ENCODE assay signal across 9 cellular contexts in genomic region chr17:77440571-77440981, GRCh38.
DNase-seq lines count a peak whose midpoint lies in the region; ATAC-seq and TF ChIP-seq lines count a peak whose summit lies in the region.
"Had no signal": no experiment of that assay in that cellular context is flagged by ENCODE, and none has a peak within 500 bp of the region (broad histone marks: within the 10 kb centered on the region; RNA-seq: fewer than 3 reads in every experiment).

No MANE protein-coding gene starts in this region.

- DNase-seq in NCI-H2107 treated with DMSO at 0.1 percent for 48 hours (lab: John Stamatoyannopoulos, UW; ENCODE audit: unreplicated experiment) (peak; percentile 45), NCI-H2107 (lab: John Stamatoyannopoulos, UW) (no peak), NT2/D1 (ENCODE audit: low read depth, low spot score) (no peak), endodermal cell (no peak), H7 (no peak), GM13977 (ENCODE audit: low spot score) (no peak)

- H3K27me3 Mint-ChIP-seq in endodermal cell (ENCODE audit: insufficient read depth): no peaks in the 10 kb centered on the region

- WGBS in endodermal cell (ENCODE audit: insufficient coverage in 1 of 2, insufficient read length in 1 of 2), 2 experiments: 89 to 98% methylated on average over 10 to 12 of the region's 12 CpGs

- in situ Hi-C loops in GM13977 (cut with MboI; ENCODE audit: low pct_unique_long_range_greater_than_20kb, low sequenced_read_pairs, unreplicated experiment): no loop called here

- H3K36me3 Mint-ChIP-seq in endodermal cell (ENCODE audit: low read depth): peaks cover 8% of the 10 kb centered on the region

- H3K27me3 ChIP-seq in NT2/D1 (ENCODE audit: insufficient read depth, insufficient read length) (no peaks in the 10 kb centered on the region), endodermal cell (ENCODE audit: control insufficient read depth, insufficient read depth, low read length, poor library complexity, severe bottlenecking) (no peaks in the 10 kb centered on the region), skeletal muscle tissue (ENCODE audit: control insufficient read depth in 3 of 3, insufficient read depth in 3 of 3, low read length in 3 of 3) (no peaks in the 10 kb centered on the region), H7 (ENCODE audit: control insufficient read depth, insufficient read depth, low read length) (no peaks in the 10 kb centered on the region)

- peaks cover 17% of the 10 kb centered on the region for H3K4me1 Mint-ChIP-seq in endodermal cell

- H3K4me3 ChIP-seq in NT2/D1 (ENCODE audit: insufficient read length, low read depth): no peak overlapping the region
- no peak overlapping the region for H3K4me3 ChIP-seq in endodermal cell (ENCODE audit: low read length)
- H3K4me3 ChIP-seq in skeletal muscle tissue (ENCODE audit: low read length in 3 of 3): no peak overlapping the region
- H3K4me3 ChIP-seq in H7 (ENCODE audit: insufficient read depth, low read depth, low read length): no peak overlapping the region
- H3K4me3 ChIP-seq: A549 had no signal

- peak overlapping the region; percentile 68 for H3K27ac Mint-ChIP-seq in endodermal cell

- no peaks in the 10 kb centered on the region for H3K9me3 Mint-ChIP-seq in endodermal cell

- H3K9ac ChIP-seq in NT2/D1 (ENCODE audit: insufficient read length, low read depth) (peak overlapping the region; percentile 26), endodermal cell (ENCODE audit: extremely low read depth, low read length, poor library complexity, severe bottlenecking) (no peak overlapping the region), skeletal muscle tissue (ENCODE audit: low read depth in 1 of 3, low read length in 3 of 3) (no peak overlapping the region)

- H3K27ac ChIP-seq in endodermal cell (ENCODE audit: low read depth, low read length) (peak overlapping the region; percentile 44), skeletal muscle tissue (ENCODE audit: low read depth, low read length) (peak overlapping the region; percentile 18)
- H3K27ac ChIP-seq: A549 had no signal

- no peak overlapping the region for H3K4me3 Mint-ChIP-seq in endodermal cell

- TF ChIP-seq CTCF in endodermal cell (conservative IDR thresholded peaks at IDR 0.05): no peak
- no peak for TF ChIP-seq CTCF in GM13977 (IDR thresholded peaks at IDR 0.05; ENCODE audit: extremely low read depth, insufficient read depth, missing control alignments)

- H3K9me3 ChIP-seq in NT2/D1 (ENCODE audit: insufficient read depth, low read length) (no peaks in the 10 kb centered on the region), endodermal cell (ENCODE audit: control insufficient read depth, low read length) (no peaks in the 10 kb centered on the region), skeletal muscle tissue (ENCODE audit: control insufficient read depth in 3 of 3, low read length in 3 of 3) (no peaks in the 10 kb centered on the region)
- H3K9me3 ChIP-seq: A549 had no signal

- no peak for ATAC-seq in GM21723 (IDR thresholded peaks at IDR 0.05; ENCODE audit: unreplicated experiment)
- ATAC-seq: A549 had no signal

- peaks cover 24% of the 10 kb centered on the region for H3K36me3 ChIP-seq in NT2/D1 (ENCODE audit: insufficient read depth, insufficient read length, low read length)
- H3K36me3 ChIP-seq in endodermal cell (ENCODE audit: control insufficient read depth, insufficient read depth, low read length): peaks cover 4% of the 10 kb centered on the region
- H3K36me3 ChIP-seq in skeletal muscle tissue (ENCODE audit: control insufficient read depth in 3 of 3, insufficient read depth in 3 of 3, low read length in 3 of 3): no peaks in the 10 kb centered on the region
- no peaks in the 10 kb centered on the region for H3K36me3 ChIP-seq in H7 (replicated peaks; ENCODE audit: control insufficient read depth, insufficient read depth, low read length)

- H3K4me1 ChIP-seq in NT2/D1 (ENCODE audit: insufficient read depth, insufficient read length): peaks cover 43% of the 10 kb centered on the region
- peaks cover 4% of the 10 kb centered on the region for H3K4me1 ChIP-seq in endodermal cell (ENCODE audit: control insufficient read depth, insufficient read depth, low read length)
- H3K4me1 ChIP-seq in skeletal muscle tissue (ENCODE audit: control insufficient read depth in 3 of 3, insufficient read depth in 3 of 3, low read length in 3 of 3): peaks cover 70 to 81% (median 72%) of the 10 kb centered on the region in 3 donors
